In genomic region chr11:121460941-121461514, GRCh38 we compare ENCODE assay signal across 13 cellular contexts. TPM values are rescaled to one million over a fixed set of nuclear protein-coding genes. Genes with fewer than 3 reads are reported as not detected.
DNase-seq lines count a peak whose midpoint lies in the region; ATAC-seq and TF ChIP-seq lines count a peak whose summit lies in the region.
"Had no signal": no experiment of that assay in that cellular context is flagged by ENCODE, and none has a peak within 500 bp of the region (broad histone marks: within the 10 kb centered on the region; RNA-seq: fewer than 3 reads in every experiment).

No MANE protein-coding gene starts in this region.

- intact Hi-C loops in left lung (cut with DNase I) = no loop called here

- no peaks in the 10 kb centered on the region for H3K9me3 ChIP-seq in left lung
- H3K9me3 ChIP-seq: MG63, pancreas, testis had no signal

- ATAC-seq in left lung (peak; percentile 71), GM21447 (IDR thresholded peaks at IDR 0.05; ENCODE audit: unreplicated experiment) (no peak)
- ATAC-seq: left colon had no signal

- no peaks in the 10 kb centered on the region for H3K36me3 ChIP-seq in left lung
- H3K36me3 ChIP-seq: MG63, pancreas had no signal

- peak overlapping the region; percentile 55 for H3K27ac ChIP-seq in C4-2B
- peak overlapping the region in 1 of 2 donors; percentile 63 for H3K27ac ChIP-seq in left lung
- H3K27ac ChIP-seq: pancreas, testis had no signal

- no peaks in the 10 kb centered on the region for H3K27me3 ChIP-seq in left lung
- H3K27me3 ChIP-seq: MG63, pancreas, testis had no signal

- DNase-seq in GM12864 (ENCODE audit: low read depth) (no peak), SW480 (ENCODE audit: low spot score) (peak; percentile 16), left lung (no peak), SK-N-DZ (ENCODE audit: low spot score) (no peak)
- DNase-seq in activated effector memory CD4-positive, alpha-beta T cell treated with anti-CD3 and anti-CD28 coated beads, Interleukin-2, amount 50 U/mL, for 16 hours = no peak
- no peak for DNase-seq in activated effector memory CD4-positive, alpha-beta T cell treated with Interleukin-2 at 50 U/mL for 16 hours
- DNase-seq: activated T-cell treated with anti-CD3 and anti-CD28 coated beads for 4 hours, left colon, MG63, pancreas, testis had no signal

- no peak for TF ChIP-seq CTCF in C4-2B (conservative IDR thresholded peaks at IDR 0.05)
- no peak for TF ChIP-seq CTCF in GM12864 (IDR thresholded peaks at IDR 0.05; ENCODE audit: low read depth, low read length, missing control alignments)
- TF ChIP-seq CTCF in left lung (IDR thresholded peaks at IDR 0.05) = no peak

- H3K4me1 ChIP-seq in left lung = peaks cover 10 to 79% of the 10 kb centered on the region in 2 donors

- H3K4me3 ChIP-seq in GM12864 (ENCODE audit: low read depth, low read length) (peak overlapping the region; percentile 14; the same call in 1 of the 2 replicates), left lung (no peak overlapping the region)
- H3K4me3 ChIP-seq: MG63, pancreas, testis had no signal

RNA-seq across cellular contexts. Expression of gene SORL1, which starts 8.9 kb away (rescaled TPM):
- 100 to 1,000 TPM in 1 of 2 donors, 10 to 100 TPM in 1; 44.9 to 114 TPM for total RNA-seq in left lung
- 9.1 and 12.0 TPM in 2 replicates for polyA plus RNA-seq in SK-N-DZ (2014; cell fraction: cytosol; rRNA removed)
- polyA plus RNA-seq in SK-N-DZ (2014; cell fraction: nucleus; rRNA removed) = 14.3 and 18.5 TPM in 2 replicates
